In the genomic region with DNA sequence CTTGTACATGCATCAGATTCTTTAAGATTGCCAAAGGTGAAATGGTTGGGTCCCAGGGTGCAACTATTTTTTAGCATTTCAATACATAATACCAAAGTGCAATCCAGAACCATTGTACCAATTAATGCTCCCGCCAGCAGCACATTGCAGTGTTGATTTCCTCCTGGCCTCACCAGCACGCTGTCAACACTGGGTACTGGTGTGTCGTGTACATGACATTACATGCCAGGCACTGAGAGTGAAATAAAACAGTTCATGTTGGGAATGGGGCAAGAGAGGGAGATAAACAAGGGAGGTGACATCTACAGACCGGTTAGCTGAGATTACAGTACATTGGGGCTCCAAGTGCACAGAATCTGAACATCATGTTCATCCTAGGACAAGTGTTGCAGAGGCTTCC, we compare ENCODE assay signal across 22 cellular contexts. TPM values are rescaled to one million over a fixed set of nuclear protein-coding genes. Genes with fewer than 3 reads are reported as not detected.
A peak's percentile ranks its signal among the peaks of the same experiment; 100 is the strongest.
DNase-seq lines count a peak whose midpoint lies in the region; ATAC-seq and TF ChIP-seq lines count a peak whose summit lies in the region.
"Had no signal": no experiment of that assay in that cellular context is flagged by ENCODE, and none has a peak within 500 bp of the region (broad histone marks: within the 10 kb centered on the region; RNA-seq: fewer than 3 reads in every experiment).

No MANE protein-coding gene starts in this region.

- 36 to 53% methylated on average over 4 of the region's 4 CpGs for WGBS in heart right ventricle, 2 donors

- H3K4me3 ChIP-seq in right atrium auricular region (no peak overlapping the region), heart right ventricle (no peak overlapping the region), neural progenitor cell (no peak overlapping the region), uterus (no peak overlapping the region)

- TF ChIP-seq CTCF in right atrium auricular region (IDR thresholded peaks at IDR 0.05): no peak
- no peak for TF ChIP-seq CTCF in heart right ventricle (IDR thresholded peaks at IDR 0.05)
- no peak for TF ChIP-seq CTCF in neural progenitor cell (IDR thresholded peaks at IDR 0.05)
- TF ChIP-seq CTCF in uterus (IDR thresholded peaks at IDR 0.05): no peak

- DNase-seq in Right ventricle myocardium inferior (ENCODE audit: missing footprints) (no peak), right atrium auricular region (ENCODE audit: low spot score) (no peak), heart right ventricle (peak; percentile 43 to 54), left ventricle myocardium superior (peak; percentile 72), neural progenitor cell (ENCODE audit: low spot score) (no peak), NCI-H1105 (lab: John Stamatoyannopoulos, UW) (no peak), uterus (no peak)
- no peak for DNase-seq in NK-92 treated with Interleukin-12 subunit alpha and Interleukin-12 subunit beta, amount 100 ng/mL, for 24 hours (lab: John Stamatoyannopoulos, UW)
- DNase-seq: ACHN; BE2C; C1 segment of cervical spinal cord; CD4-positive, CD25-positive, alpha-beta regulatory T cell; CD8-positive, alpha-beta memory T cell; COR-L47; DMS 273 treated with DMSO at 0.1 percent for 48 hours; DMS53; GDM1; GOT3; H7; HFFc6 had no signal

- H4K20me1 ChIP-seq in neural progenitor cell (ENCODE audit: low read depth): no peaks in the 10 kb centered on the region

- no peak overlapping the region for H3K9ac ChIP-seq in neural progenitor cell

- no peaks in the 10 kb centered on the region for H3K27me3 ChIP-seq in right atrium auricular region
- H3K27me3 ChIP-seq in heart right ventricle: no peaks in the 10 kb centered on the region
- no peaks in the 10 kb centered on the region for H3K27me3 ChIP-seq in neural progenitor cell
- no peaks in the 10 kb centered on the region for H3K27me3 ChIP-seq in uterus
- H3K27me3 ChIP-seq: BE2C had no signal

- H3K4me1 Mint-ChIP-seq in neural progenitor cell: peaks cover 4% of the 10 kb centered on the region
- H3K4me1 Mint-ChIP-seq: CD4-positive, CD25-positive, alpha-beta regulatory T cell; CD8-positive, alpha-beta memory T cell; IgD-negative memory B cell had no signal

- TF ChIP-seq POLR2A in uterus (IDR thresholded peaks at IDR 0.05): no peak

- no peak overlapping the region for H2AFZ ChIP-seq in neural progenitor cell (replicated peaks)

- H3K27ac Mint-ChIP-seq in neural progenitor cell: peak overlapping the region; percentile 9
- H3K27ac Mint-ChIP-seq: CD4-positive, CD25-positive, alpha-beta regulatory T cell; CD8-positive, alpha-beta memory T cell; HFFc6; IgD-negative memory B cell had no signal

- peaks cover 11% of the 10 kb centered on the region for H3F3A ChIP-seq in neural progenitor cell (ENCODE audit: low read depth)

- peak; percentile 97 for ATAC-seq in Right ventricle myocardium inferior
- peak; percentile 79 to 99 (median 94) for ATAC-seq in heart right ventricle
- peak; percentile 99 for ATAC-seq in left ventricle myocardium superior
- ATAC-seq: HCT116 had no signal

- H3K36me3 Mint-ChIP-seq in neural progenitor cell: no peaks in the 10 kb centered on the region
- H3K36me3 Mint-ChIP-seq: CD4-positive, CD25-positive, alpha-beta regulatory T cell had no signal

- H3K9me3 Mint-ChIP-seq in neural progenitor cell: peaks cover 3% of the 10 kb centered on the region
- H3K9me3 Mint-ChIP-seq: HFFc6, IgD-negative memory B cell had no signal

- no peak overlapping the region for H3K4me3 Mint-ChIP-seq in neural progenitor cell
- H3K4me3 Mint-ChIP-seq: CD4-positive, CD25-positive, alpha-beta regulatory T cell; CD8-positive, alpha-beta memory T cell; HFFc6; IgD-negative memory B cell had no signal

- intact Hi-C loops in Right ventricle myocardium inferior (cut with DNase I) (no loop called here), heart right ventricle (cut with DNase I) (no loop called here), left ventricle myocardium superior (cut with micrococcal nuclease) (no loop called here), uterus (cut with DNase I; ENCODE audit: low total_unique reads) (no loop called here)

- peaks cover 9% of the 10 kb centered on the region for H3K27me3 Mint-ChIP-seq in neural progenitor cell (ENCODE audit: insufficient read depth, low read depth)

- no peaks in the 10 kb centered on the region for H3K79me2 ChIP-seq in neural progenitor cell (ENCODE audit: low read depth)

- no peak overlapping the region for H3K4me2 ChIP-seq in neural progenitor cell

- H3K4me1 ChIP-seq in right atrium auricular region: no peaks in the 10 kb centered on the region
- peaks cover 0 to 17% (median 0%) of the 10 kb centered on the region in 9 donors for H3K4me1 ChIP-seq in heart right ventricle
- peaks cover 15% of the 10 kb centered on the region for H3K4me1 ChIP-seq in neural progenitor cell
- no peaks in the 10 kb centered on the region for H3K4me1 ChIP-seq in uterus
- H3K4me1 ChIP-seq: BE2C had no signal

- H3K27ac ChIP-seq in right atrium auricular region (no peak overlapping the region), heart right ventricle (no peak overlapping the region), neural progenitor cell (no peak overlapping the region), uterus (no peak overlapping the region)

- H3K9me3 ChIP-seq in right atrium auricular region (peaks cover 0 to 3% of the 10 kb centered on the region in 2 donors), heart right ventricle (peaks cover 0 to 4% (median 0%) of the 10 kb centered on the region in 11 donors), neural progenitor cell (ENCODE audit: low read depth) (no peaks in the 10 kb centered on the region), uterus (no peaks in the 10 kb centered on the region)
- H3K9me3 ChIP-seq: BE2C had no signal

- no peaks in the 10 kb centered on the region for H3K36me3 ChIP-seq in right atrium auricular region
- H3K36me3 ChIP-seq in heart right ventricle: no peaks in the 10 kb centered on the region
- no peaks in the 10 kb centered on the region for H3K36me3 ChIP-seq in neural progenitor cell
- no peaks in the 10 kb centered on the region for H3K36me3 ChIP-seq in uterus
- H3K36me3 ChIP-seq: BE2C had no signal

RNA-seq across cellular contexts. Expression of gene HMGCS1, which starts 37.8 kb away (rescaled TPM):
- total RNA-seq in Right ventricle myocardium inferior (23.1 TPM), right atrium auricular region (10 to 100 TPM in 1 of 2 donors, 1 to 10 TPM in 1; 6.3 to 17.5 TPM), heart right ventricle (10 to 100 TPM; 24.8 to 33.0 (median 27.1) TPM), left ventricle myocardium superior (25.4 TPM), neural progenitor cell (ENCODE audit: low replicate concordance) (221 and 274 TPM in 2 replicates), uterus (100 to 1,000 TPM in 1 of 4 donors, 10 to 100 TPM in 2, 1 to 10 TPM in 1; 3.8 to 113 (median 25.4) TPM)
- polyA plus RNA-seq in heart right ventricle: 10 to 100 TPM in 1 of 2 donors, 1 to 10 TPM in 1; 8.3 to 15.8 TPM

Comparison
In these comparisons a context has a peak if more than half of its experiments do, and no peak if none do; other contexts are left out.
1. DNase-seq: peak in heart right ventricle (2 of 2) and left ventricle myocardium superior (single experiment); none in Right ventricle myocardium inferior (single experiment), right atrium auricular region (single experiment), neural progenitor cell (single experiment), NK-92 treated with Interleukin-12 subunit alpha and Interleukin-12 subunit beta, amount 100 ng/mL, for 24 hours (single experiment), NCI-H1105 (single experiment) and uterus (0 of 2).
2. Peak in every context shown above with its lines, with median percentiles within 50 percentile points of each other: ATAC-seq.